15 cellular contexts compared by ENCODE assay signal in genomic region chr11:111336582-111337256, GRCh38. TPM values are rescaled to one million over a fixed set of nuclear protein-coding genes. Genes with fewer than 3 reads are reported as not detected.
DNase-seq lines count a peak whose midpoint lies in the region; ATAC-seq and TF ChIP-seq lines count a peak whose summit lies in the region.
"Had no signal": no experiment of that assay in that cellular context is flagged by ENCODE, and none has a peak within 500 bp of the region (broad histone marks: within the 10 kb centered on the region; RNA-seq: fewer than 3 reads in every experiment).

No MANE protein-coding gene starts in this region.

- H3K9ac ChIP-seq in Karpas-422 (ENCODE audit: low read length), result no peak overlapping the region

- no peak for TF ChIP-seq CTCF in BJ (IDR thresholded peaks at IDR 0.05; ENCODE audit: insufficient read depth, low read depth, low read length)
- TF ChIP-seq CTCF in adrenal gland (IDR thresholded peaks at IDR 0.05), result no peak
- no peak for TF ChIP-seq CTCF in hepatocyte (IDR thresholded peaks at IDR 0.05; ENCODE audit: poor library complexity)
- no peak for TF ChIP-seq CTCF in activated CD8-positive, alpha-beta T cell treated with anti-CD3 and anti-CD28 coated beads for 36 hours (IDR thresholded peaks at IDR 0.05)

- intact Hi-C loops in adrenal gland (cut with DNase I), result no loop called here
- intact Hi-C loops in activated CD8-positive, alpha-beta T cell treated with anti-CD3 and anti-CD28 coated beads for 36 hours (cut with micrococcal nuclease), result no loop called here

- POLR2A ChIA-PET in BJ (lab: Charles Lee), result no interaction called here
- POLR2A ChIA-PET in activated CD8-positive, alpha-beta T cell treated with anti-CD3 and anti-CD28 coated beads for 36 hours (lab: Charles Lee), result no interaction called here

- H3K9me3 ChIP-seq in Karpas-422 (ENCODE audit: low read length) (no peaks in the 10 kb centered on the region), adrenal gland (replicated peaks in 1 of 3) (peaks cover 6 to 11% (median 8%) of the 10 kb centered on the region in 3 donors), hepatocyte (ENCODE audit: low read depth) (no peaks in the 10 kb centered on the region)
- H3K9me3 ChIP-seq: ascending aorta had no signal

- peaks cover 38% of the 10 kb centered on the region for H3K4me1 ChIP-seq in Karpas-422 (ENCODE audit: low read length)
- peaks cover 17 to 23% of the 10 kb centered on the region in 2 donors for H3K4me1 ChIP-seq in adrenal gland (replicated peaks in 1 of 2)
- peaks cover 41% of the 10 kb centered on the region for H3K4me1 ChIP-seq in hepatocyte (ENCODE audit: insufficient read depth)

- no peaks in the 10 kb centered on the region for H3K36me3 Mint-ChIP-seq in activated CD8-positive, alpha-beta T cell treated with anti-CD3 and anti-CD28 coated beads for 36 hours (ENCODE audit: low read depth)

- no peak overlapping the region for H3K27ac Mint-ChIP-seq in activated CD8-positive, alpha-beta T cell treated with anti-CD3 and anti-CD28 coated beads for 36 hours
- H3K27ac Mint-ChIP-seq: nephron progenitor cell had no signal

- H3K36me3 ChIP-seq in BJ (ENCODE audit: control insufficient read depth, insufficient read depth, low read length), result no peaks in the 10 kb centered on the region
- H3K36me3 ChIP-seq in Karpas-422 (ENCODE audit: insufficient read depth, low read length), result no peaks in the 10 kb centered on the region
- no peaks in the 10 kb centered on the region for H3K36me3 ChIP-seq in adrenal gland (replicated peaks in 1 of 2)
- H3K36me3 ChIP-seq in hepatocyte (replicated peaks; ENCODE audit: insufficient read depth, low read depth), result no peaks in the 10 kb centered on the region
- H3K36me3 ChIP-seq: ascending aorta had no signal

- ATAC-seq in GM21360 (IDR thresholded peaks at IDR 0.05; ENCODE audit: unreplicated experiment), result no peak
- no peak for ATAC-seq in activated CD8-positive, alpha-beta T cell treated with anti-CD3 and anti-CD28 coated beads for 36 hours
- ATAC-seq: Panc1 had no signal

- DNase-seq in BJ (ENCODE audit: low read depth) (peak; percentile 71), Karpas-422 (peak; percentile 92), adrenal gland (peak in 6 of 7 donors; percentile 70 to 81 (median 78)), hepatocyte (ENCODE audit: low spot score) (peak; percentile 62), DMS153 treated with DMSO at 0.1 percent for 48 hours (lab: John Stamatoyannopoulos, UW; ENCODE audit: unreplicated experiment) (no peak), Kasumi-1 (lab: John Stamatoyannopoulos, UW) (no peak)
- no peak for DNase-seq in activated CD8-positive, alpha-beta T cell treated with anti-CD3 and anti-CD28 coated beads for 36 hours
- DNase-seq: activated CD8-positive, alpha-beta memory T cell treated with anti-CD3 and anti-CD28 coated beads, Interleukin-2, amount 50 U/mL, for 48 hours; NCI-H2029 treated with DMSO at 0.1 percent for 48 hours; nephron progenitor cell had no signal

- no peaks in the 10 kb centered on the region for H3K27me3 Mint-ChIP-seq in activated CD8-positive, alpha-beta T cell treated with anti-CD3 and anti-CD28 coated beads for 36 hours

- H4K20me1 ChIP-seq in Karpas-422 (ENCODE audit: insufficient read depth, low read depth, low read length) (peaks cover 44% of the 10 kb centered on the region), hepatocyte (ENCODE audit: insufficient read depth, poor library complexity, severe bottlenecking) (no peaks in the 10 kb centered on the region)

- H3K4me3 Mint-ChIP-seq in activated CD8-positive, alpha-beta T cell treated with anti-CD3 and anti-CD28 coated beads for 36 hours, result no peak overlapping the region
- H3K4me3 Mint-ChIP-seq: nephron progenitor cell had no signal

- no peaks in the 10 kb centered on the region for H3K9me2 ChIP-seq in Karpas-422 (replicated peaks; ENCODE audit: insufficient read depth, low read length)
- H3K9me2 ChIP-seq in hepatocyte (replicated peaks; ENCODE audit: insufficient read depth), result no peaks in the 10 kb centered on the region

- no peaks in the 10 kb centered on the region for H3K79me2 ChIP-seq in Karpas-422 (ENCODE audit: low read length)
- no peaks in the 10 kb centered on the region for H3K79me2 ChIP-seq in hepatocyte

- WGBS in adrenal gland, 4 donors, result 63 to 75% (median 69%) methylated on average over 2 of the region's 2 CpGs
- WGBS in hepatocyte (ENCODE audit: low lambda C conversion rate, missing lambda C conversion rate), result 71% methylated on average over 2 of the region's 2 CpGs

- H3K4me2 ChIP-seq in Karpas-422 (ENCODE audit: low read depth, low read length, poor library complexity, severe bottlenecking) (peak overlapping the region; percentile 59), hepatocyte (peak overlapping the region; percentile 26)

- H3K4me1 Mint-ChIP-seq in activated CD8-positive, alpha-beta T cell treated with anti-CD3 and anti-CD28 coated beads for 36 hours (ENCODE audit: low read depth), result no peaks in the 10 kb centered on the region

- H3K27ac ChIP-seq in Karpas-422 (ENCODE audit: low read length) (no peak overlapping the region), adrenal gland (peak overlapping the region in 1 of 5 donors; percentile 3), hepatocyte (peak overlapping the region; percentile 65)
- H3K27ac ChIP-seq: ascending aorta had no signal

- H3K4me3 ChIP-seq in BJ (ENCODE audit: low read depth, low read length) (no peak overlapping the region), Karpas-422 (ENCODE audit: low read length) (peak overlapping the region; percentile 29), adrenal gland (no peak overlapping the region), hepatocyte (no peak overlapping the region)
- H3K4me3 ChIP-seq: ascending aorta had no signal

- CTCF ChIA-PET in BJ (lab: Yijun Ruan, JAX), result interaction anchor here (0.9 to 1.8 kb wide), 4 partner anchors 9 to 92 kb away, joined by 3 to 6 read pairs (median 4); no protein-coding TSS in a partner anchor
- CTCF ChIA-PET in activated CD8-positive, alpha-beta T cell treated with anti-CD3 and anti-CD28 coated beads for 36 hours (lab: Charles Lee), result interaction anchor here (1.0 to 1.4 kb wide), 2 partner anchors 54 to 87 kb away, joined by 3 read pairs; no protein-coding TSS in a partner anchor

- no peak overlapping the region for H2AFZ ChIP-seq in Karpas-422 (ENCODE audit: low read length)
- no peak overlapping the region for H2AFZ ChIP-seq in hepatocyte

- TF ChIP-seq POLR2A in adrenal gland (IDR thresholded peaks at IDR 0.05), result no peak

- H3K9me3 Mint-ChIP-seq in activated CD8-positive, alpha-beta T cell treated with anti-CD3 and anti-CD28 coated beads for 36 hours, result peaks cover 7% of the 10 kb centered on the region

- H3K27me3 ChIP-seq in BJ (ENCODE audit: control insufficient read depth, insufficient read depth, low read length), result no peaks in the 10 kb centered on the region
- H3K27me3 ChIP-seq in Karpas-422 (ENCODE audit: low read length), result no peaks in the 10 kb centered on the region; the same call in 1 of the 2 replicates
- no peaks in the 10 kb centered on the region for H3K27me3 ChIP-seq in adrenal gland
- no peaks in the 10 kb centered on the region for H3K27me3 ChIP-seq in hepatocyte
- H3K27me3 ChIP-seq: ascending aorta had no signal

RNA-seq across cellular contexts. Expression of gene POU2AF3, which starts 38.4 kb away (rescaled TPM):
- not detected in 2 replicates for polyA plus RNA-seq in BJ (2011; rRNA removed)
- polyA minus RNA-seq in BJ (2011; rRNA and poly(A)+ RNA removed), result not detected in 2 replicates
- not detected in 2 replicates for total RNA-seq in Karpas-422 (2014; rRNA removed; shearing (Covaris generic); ENCODE audit: low replicate concordance)
- total RNA-seq in adrenal gland, result 1 to 10 TPM in 6 of 8 donors, under 1 TPM in 1, not detected in 1; 0.28 to 4.2 (median 1.8) TPM
- polyA plus RNA-seq in adrenal gland, result 1 to 10 TPM in 2 of 3 donors, under 1 TPM in 1; 0.81 to 4.8 (median 2.9) TPM
- 2.5 and 3.6 TPM in 2 replicates for total RNA-seq in hepatocyte
- polyA plus RNA-seq in hepatocyte, result 3.0 and 9.9 TPM in 2 replicates
- total RNA-seq in activated CD8-positive, alpha-beta T cell treated with anti-CD3 and anti-CD28 coated beads for 36 hours, result not detected
- total RNA-seq: ascending aorta, HT1080 had no signal
- polyA plus RNA-seq: keratinocyte had no signal

RNA-seq across cellular contexts. Expression of gene POU2AF1, which starts 42.4 kb away (rescaled TPM):
- not detected in 2 replicates for polyA plus RNA-seq in BJ (2011; rRNA removed)
- not detected in 2 replicates for polyA minus RNA-seq in BJ (2011; rRNA and poly(A)+ RNA removed)
- 803 and 894 TPM in 2 replicates for total RNA-seq in Karpas-422 (2014; rRNA removed; shearing (Covaris generic); ENCODE audit: low replicate concordance)
- under 1 TPM in 3 of 8 donors, not detected in 5; 0.18 to 0.71 (median 0.38) TPM for total RNA-seq in adrenal gland
- 1 to 10 TPM in 1 of 3 donors, under 1 TPM in 2; 0.03 to 1.7 (median 0.80) TPM for polyA plus RNA-seq in adrenal gland
- total RNA-seq in hepatocyte, result 0.08 and 0.23 TPM in 2 replicates
- 0.06 TPM in 1 of 2 replicates, not detected in the other for polyA plus RNA-seq in hepatocyte
- 1 to 10 TPM; 3.6 to 4.5 TPM for total RNA-seq in activated CD8-positive, alpha-beta T cell treated with anti-CD3 and anti-CD28 coated beads for 36 hours
- total RNA-seq: HT1080 had no signal
- polyA plus RNA-seq: keratinocyte had no signal

Comparison
In these comparisons a context has a peak if more than half of its experiments do, and no peak if none do; other contexts are left out.
1. DNase-seq: peak in BJ (single experiment), Karpas-422 (single experiment), adrenal gland (6 of 7) and hepatocyte (single experiment); none in DMS153 treated with DMSO at 0.1 percent for 48 hours (single experiment), activated CD8-positive, alpha-beta T cell treated with anti-CD3 and anti-CD28 coated beads for 36 hours (single experiment) and Kasumi-1 (0 of 2).
2. RNA of gene POU2AF1, which starts 42.4 kb away (total RNA-seq): 803 to 894 TPM in Karpas-422; 3.6 to 4.5 TPM in activated CD8-positive, alpha-beta T cell treated with anti-CD3 and anti-CD28 coated beads for 36 hours, 0.08 to 0.23 TPM in hepatocyte and 0.18 to 0.71 TPM in adrenal gland; every median in the first group is over 100 times any median in the second.